In the genomic region with DNA sequence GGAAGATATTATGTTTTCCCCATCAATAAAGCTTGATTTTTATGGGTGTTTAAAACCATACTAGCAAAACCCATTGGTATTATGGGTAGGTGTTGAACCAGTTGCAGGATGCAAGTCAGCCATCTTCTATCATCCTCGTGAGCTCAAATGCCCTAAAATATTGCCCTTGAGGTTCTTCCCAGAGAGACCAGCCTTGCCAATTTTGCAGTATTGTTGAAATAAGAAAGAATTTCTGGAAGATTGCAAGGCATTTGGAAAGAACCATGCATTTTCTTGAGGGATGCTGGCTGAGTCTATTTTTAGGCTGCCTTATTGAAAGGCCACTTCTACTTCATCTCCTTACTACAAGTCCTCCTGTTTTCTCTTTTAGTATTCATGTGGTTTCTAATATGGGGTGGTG, we compare ENCODE assay signal across 16 cellular contexts.
DNase-seq lines count a peak whose midpoint lies in the region; ATAC-seq and TF ChIP-seq lines count a peak whose summit lies in the region.
"Had no signal": no experiment of that assay in that cellular context is flagged by ENCODE, and none has a peak within 500 bp of the region (broad histone marks: within the 10 kb centered on the region; RNA-seq: fewer than 3 reads in every experiment).

No MANE protein-coding gene starts in this region.

- H3K79me2 ChIP-seq in fibroblast of lung (ENCODE audit: control insufficient read depth, insufficient read depth, low read length) (no peaks in the 10 kb centered on the region), MM.1S (ENCODE audit: low read length) (no peaks in the 10 kb centered on the region)

- H3K4me3 ChIP-seq in BLaER1 treated with 17β-estradiol and CSF1 and Interleukin-3, amounts not matched to agents 10 nM and 100 nM: no peak overlapping the region
- H3K4me3 ChIP-seq in adipocyte (ENCODE audit: low read length) (peak overlapping the region; percentile 42), fibroblast of lung (replicated peaks in 1 of 4; ENCODE audit: control extremely low read depth in 1 of 4, insufficient read depth in 1 of 4, low read depth in 3 of 4, low read length in 4 of 4) (no peak overlapping the region), thoracic aorta (peak overlapping the region; percentile 13), MM.1S (ENCODE audit: low read length) (no peak overlapping the region)
- H3K4me3 ChIP-seq: A549, HAP-1 had no signal

- H3K4me2 ChIP-seq in BLaER1 treated with 17β-estradiol and CSF1 and Interleukin-3, amounts not matched to agents 10 nM and 100 nM: peak overlapping the region in 7 of 11 experiments; percentile 12 to 55 (median 35); a peak in 12 of 22 replicates
- H3K4me2 ChIP-seq in fibroblast of lung (ENCODE audit: extremely low read depth, insufficient read depth, low read length) (no peak overlapping the region), MM.1S (ENCODE audit: low read depth, low read length) (no peak overlapping the region)
- H3K4me2 ChIP-seq: A549 had no signal

- no peak overlapping the region for H3K4me3 Mint-ChIP-seq in type B pancreatic cell
- H3K4me3 Mint-ChIP-seq: B cell; CD8-positive, alpha-beta T cell had no signal

- DNase-seq in adipocyte (ENCODE audit: low read depth): peak; percentile 61
- DNase-seq in fibroblast of lung (ENCODE audit: low read depth in 2 of 2): peak; percentile 11 to 51
- no peak for DNase-seq in thoracic aorta (ENCODE audit: low spot score)
- DNase-seq in MM.1S: no peak
- no peak for DNase-seq in type B pancreatic cell (ENCODE audit: extremely low spot score, unreplicated experiment)
- no peak for DNase-seq in NCI-H1436 (lab: John Stamatoyannopoulos, UW)
- DNase-seq: CD8-positive, alpha-beta T cell; NCI-H1436 treated with DMSO at 0.1 percent for 48 hours; NCI-H2081; NCI-H524; SHP77 treated with DMSO at 0.1 percent for 48 hours had no signal

- H3K4me1 ChIP-seq in BLaER1 treated with 17β-estradiol and CSF1 and Interleukin-3, amounts not matched to agents 10 nM and 100 nM: peaks cover 0 to 18% (median 10%) of the 10 kb centered on the region in 10 experiments; a peak in 11 of 20 replicates
- H3K4me1 ChIP-seq in adipocyte (ENCODE audit: control insufficient read depth, insufficient read depth, low read length) (peaks cover 35% of the 10 kb centered on the region), fibroblast of lung (ENCODE audit: control insufficient read depth, extremely low read depth, insufficient read depth, low read length) (peaks cover 3% of the 10 kb centered on the region), thoracic aorta (ENCODE audit: control insufficient read depth in 1 of 2, low read depth in 2 of 2) (peaks cover 22 to 46% of the 10 kb centered on the region in 2 donors), MM.1S (ENCODE audit: low read length) (0 out of 2 replicates have a peak, but pooled peaks cover 3% of the 10 kb centered on the region)
- H3K4me1 ChIP-seq: A549, HAP-1 had no signal

- TF ChIP-seq CTCF in fibroblast of lung (conservative IDR thresholded peaks at IDR 0.05 in 1 of 2, IDR thresholded peaks at IDR 0.05 in 1 of 2; ENCODE audit: low read depth in 1 of 2, low read length in 2 of 2) (no peak), thoracic aorta (IDR thresholded peaks at IDR 0.05) (no peak), MM.1S (IDR thresholded peaks at IDR 0.05; ENCODE audit: low read length) (no peak), type B pancreatic cell (conservative IDR thresholded peaks at IDR 0.05) (no peak)

- no peaks in the 10 kb centered on the region for H3F3A ChIP-seq in MM.1S (ENCODE audit: insufficient read depth, low read length)

- no peaks in the 10 kb centered on the region for H3K27me3 ChIP-seq in BLaER1 treated with 17β-estradiol and CSF1 and Interleukin-3, amounts not matched to agents 10 nM and 100 nM
- H3K27me3 ChIP-seq in adipocyte (replicated peaks; ENCODE audit: control insufficient read depth, insufficient read depth, low read length) (no peaks in the 10 kb centered on the region), fibroblast of lung (ENCODE audit: control insufficient read depth, insufficient read depth, low read length) (no peaks in the 10 kb centered on the region), thoracic aorta (replicated peaks; ENCODE audit: insufficient read depth) (no peaks in the 10 kb centered on the region), MM.1S (replicated peaks; ENCODE audit: insufficient read depth, low read length) (no peaks in the 10 kb centered on the region)

- H2AFZ ChIP-seq in fibroblast of lung (ENCODE audit: low read length) (no peak overlapping the region), MM.1S (ENCODE audit: low read length) (no peak overlapping the region)

- peaks cover 16% of the 10 kb centered on the region for H3K9me3 Mint-ChIP-seq in type B pancreatic cell

- peaks cover 33 to 41% (median 37%) of the 10 kb centered on the region in 11 experiments for H3K9me3 ChIP-seq in BLaER1 treated with 17β-estradiol and CSF1 and Interleukin-3, amounts not matched to agents 10 nM and 100 nM (replicated peaks in 1 of 11)
- H3K9me3 ChIP-seq in adipocyte (ENCODE audit: control insufficient read depth, low read length): no peaks in the 10 kb centered on the region
- H3K9me3 ChIP-seq in fibroblast of lung (ENCODE audit: control insufficient read depth, insufficient read depth, low read depth, low read length): no peaks in the 10 kb centered on the region
- no peaks in the 10 kb centered on the region for H3K9me3 ChIP-seq in thoracic aorta
- H3K9me3 ChIP-seq in MM.1S (replicated peaks; ENCODE audit: insufficient read depth, low read length): no peaks in the 10 kb centered on the region
- H3K9me3 ChIP-seq: A549, HAP-1 had no signal

- H3K9me2 ChIP-seq in MM.1S (replicated peaks; ENCODE audit: insufficient read depth, low read length): no peaks in the 10 kb centered on the region

- no peaks in the 10 kb centered on the region for H3K4me1 Mint-ChIP-seq in type B pancreatic cell (ENCODE audit: unreplicated experiment)
- H3K4me1 Mint-ChIP-seq: B cell had no signal

- no peak overlapping the region for H3K27ac Mint-ChIP-seq in type B pancreatic cell
- H3K27ac Mint-ChIP-seq: B cell; CD8-positive, alpha-beta T cell had no signal

- H3K36me3 Mint-ChIP-seq in type B pancreatic cell: no peaks in the 10 kb centered on the region
- H3K36me3 Mint-ChIP-seq: CD8-positive, alpha-beta T cell had no signal

- H4K20me1 ChIP-seq in BLaER1 treated with 17β-estradiol and CSF1 and Interleukin-3, amounts not matched to agents 10 nM and 100 nM: no peaks in the 10 kb centered on the region
- H4K20me1 ChIP-seq in fibroblast of lung (ENCODE audit: control insufficient read depth, extremely low read depth, insufficient read depth, low read length): no peaks in the 10 kb centered on the region
- H4K20me1 ChIP-seq in MM.1S (ENCODE audit: insufficient read depth, low read length): no peaks in the 10 kb centered on the region

- ATAC-seq in thoracic aorta (ENCODE audit: insufficient number of reproducible peaks, low FRiP score, low read depth) (peak; percentile 24), GM18867 (IDR thresholded peaks at IDR 0.05; ENCODE audit: unreplicated experiment) (no peak)
- ATAC-seq: A549; CD8-positive, alpha-beta T cell had no signal

- H3K9ac ChIP-seq in BLaER1 treated with 17β-estradiol and CSF1 and Interleukin-3, amounts not matched to agents 10 nM and 100 nM: no peak overlapping the region
- H3K9ac ChIP-seq in adipocyte (ENCODE audit: low read length) (peak overlapping the region; percentile 41), fibroblast of lung (ENCODE audit: insufficient read depth, low read length) (no peak overlapping the region), MM.1S (ENCODE audit: low read length) (no peak overlapping the region)

- 0 out of 22 replicates have a peak, but pooled peaks cover 0 to 9% (median 0%) of the 10 kb centered on the region in 11 experiments for H3K36me3 ChIP-seq in BLaER1 treated with 17β-estradiol and CSF1 and Interleukin-3, amounts not matched to agents 10 nM and 100 nM
- H3K36me3 ChIP-seq in adipocyte (ENCODE audit: control insufficient read depth, insufficient read depth, low read length, severe bottlenecking) (no peaks in the 10 kb centered on the region), fibroblast of lung (ENCODE audit: control insufficient read depth, insufficient read depth, low read length) (no peaks in the 10 kb centered on the region), thoracic aorta (no peaks in the 10 kb centered on the region), MM.1S (replicated peaks; ENCODE audit: insufficient read depth, low read length) (no peaks in the 10 kb centered on the region)
- H3K36me3 ChIP-seq: HAP-1 had no signal

- H3K27ac ChIP-seq in BLaER1 treated with 17β-estradiol and CSF1 and Interleukin-3, amounts not matched to agents 10 nM and 100 nM: no peak overlapping the region
- H3K27ac ChIP-seq in fibroblast of lung (ENCODE audit: insufficient read depth, low read length) (no peak overlapping the region), thoracic aorta (peak overlapping the region; percentile 69 to 70), MM.1S (ENCODE audit: low read length) (no peak overlapping the region)
- H3K27ac ChIP-seq: A549 had no signal

- peaks cover 12% of the 10 kb centered on the region for H3K27me3 Mint-ChIP-seq in type B pancreatic cell

Comparison
In these comparisons a context has a peak if more than half of its experiments do, and no peak if none do; other contexts are left out.
1. H3K27ac ChIP-seq: peak in thoracic aorta (2 of 2); none in BLaER1 treated with 17β-estradiol and CSF1 and Interleukin-3, amounts not matched to agents 10 nM and 100 nM (0 of 11), fibroblast of lung (single experiment) and MM.1S (single experiment).
2. H3K4me2 ChIP-seq: peak in BLaER1 treated with 17β-estradiol and CSF1 and Interleukin-3, amounts not matched to agents 10 nM and 100 nM (7 of 11); none in fibroblast of lung (single experiment) and MM.1S (single experiment).
3. H3K4me3 ChIP-seq: peak in adipocyte (single experiment) and thoracic aorta (single experiment); none in BLaER1 treated with 17β-estradiol and CSF1 and Interleukin-3, amounts not matched to agents 10 nM and 100 nM (0 of 10), fibroblast of lung (0 of 4) and MM.1S (single experiment).
4. DNase-seq: peak in adipocyte (single experiment) and fibroblast of lung (2 of 2); none in thoracic aorta (single experiment), MM.1S (single experiment), type B pancreatic cell (single experiment) and NCI-H1436 (single experiment).